In the genomic region with DNA sequence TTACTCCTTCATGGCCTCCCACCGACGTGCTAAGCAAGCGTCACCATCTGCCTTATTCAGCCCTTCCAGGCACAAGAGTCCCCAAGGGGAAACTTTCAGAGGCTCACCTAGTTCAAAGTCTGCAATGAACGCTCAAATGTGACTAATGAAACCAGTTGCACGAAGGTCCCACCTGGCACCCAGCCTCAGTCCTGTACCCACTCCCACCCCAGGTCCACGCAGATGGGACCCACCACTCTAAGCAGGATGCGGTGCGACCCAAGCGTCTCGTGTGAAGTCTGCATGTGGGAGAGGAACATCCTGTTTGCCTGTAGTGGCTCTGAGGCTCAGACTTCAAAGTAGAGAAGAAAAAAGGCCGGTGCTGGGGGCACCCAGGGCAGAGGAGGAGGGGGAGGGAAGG, we compare ENCODE assay signal across 9 cellular contexts. TPM values are rescaled to one million over a fixed set of nuclear protein-coding genes. Genes with fewer than 3 reads are reported as not detected.
A peak's percentile ranks its signal among the peaks of the same experiment; 100 is the strongest.
DNase-seq lines count a peak whose midpoint lies in the region; ATAC-seq lines count a peak whose summit lies in the region.
"Had no signal": no experiment of that assay in that cellular context is flagged by ENCODE, and none has a peak within 500 bp of the region (broad histone marks: within the 10 kb centered on the region; RNA-seq: fewer than 3 reads in every experiment).

No MANE protein-coding gene starts in this region.

- in situ Hi-C loops in GM23248 (cut with MboI) = no loop called here

- no peaks in the 10 kb centered on the region for H3K4me1 ChIP-seq in GM23248 (ENCODE audit: insufficient read depth)
- H3K4me1 ChIP-seq: pancreas had no signal

- H2AFZ ChIP-seq in GM23248 = no peak overlapping the region

- no peaks in the 10 kb centered on the region for H3F3A ChIP-seq in GM23248 (ENCODE audit: insufficient read depth)

- H3K4me2 ChIP-seq in GM23248 (ENCODE audit: unreplicated experiment) = no peak overlapping the region

- H3K9ac ChIP-seq in GM23248 = no peak overlapping the region

- no peaks in the 10 kb centered on the region for H3K27me3 ChIP-seq in GM23248 (replicated peaks; ENCODE audit: insufficient read depth)
- H3K27me3 ChIP-seq: pancreas had no signal

- WGBS in GM23248 (ENCODE audit: low coverage in 1 of 2, low lambda C conversion rate in 2 of 2, missing lambda C conversion rate in 2 of 2), 2 experiments = 95 to 96% methylated on average over 11 of the region's 11 CpGs

- no peaks in the 10 kb centered on the region for H3K79me2 ChIP-seq in GM23248 (ENCODE audit: insufficient read depth)

- peak; percentile 68 to 86 for DNase-seq in activated CD4-positive, alpha-beta T cell treated with anti-CD3 and anti-CD28 coated beads for 4 hours
- peak; percentile 55 for DNase-seq in stimulated activated CD8-positive, alpha-beta memory T cell treated with anti-CD3 and anti-CD28 coated beads, Interleukin-7, amount 100 ng/mL, for 24 hours (ENCODE audit: low read depth)
- DNase-seq in GM23248 = no peak
- no peak for DNase-seq in H4 (ENCODE audit: low spot score)
- DNase-seq in DMS53 (lab: John Stamatoyannopoulos, UW) = no peak
- DNase-seq: pancreas had no signal

- no peaks in the 10 kb centered on the region for H4K20me1 ChIP-seq in GM23248 (ENCODE audit: insufficient read depth)

- no peak overlapping the region for H3K27ac ChIP-seq in GM23248
- H3K27ac ChIP-seq: pancreas had no signal

- H3K36me3 ChIP-seq in GM23248 (ENCODE audit: low read depth) = no peaks in the 10 kb centered on the region
- H3K36me3 ChIP-seq: pancreas had no signal

- no peaks in the 10 kb centered on the region for H3K9me3 ChIP-seq in GM23248 (ENCODE audit: low read depth)
- H3K9me3 ChIP-seq: pancreas had no signal

- H3K4me3 ChIP-seq in GM23248 = no peak overlapping the region
- H3K4me3 ChIP-seq: pancreas had no signal

- H3K9me2 ChIP-seq in GM23248 (ENCODE audit: insufficient read depth) = no peaks in the 10 kb centered on the region

- ATAC-seq in HG02678 (IDR thresholded peaks at IDR 0.05; ENCODE audit: unreplicated experiment) (peak; percentile 73), esophagus mucosa (peak; percentile 41), GM18873 (IDR thresholded peaks at IDR 0.05; ENCODE audit: low FRiP score, unreplicated experiment) (no peak)

RNA-seq across cellular contexts. Expression of gene RGS10, which starts 40.3 kb away (rescaled TPM):
- 33.9 TPM for total RNA-seq in esophagus mucosa
- 26.9 and 27.8 TPM in 2 replicates for total RNA-seq in GM23248 (2014; rRNA removed; shearing (Covaris generic))
- 38.7 and 40.3 TPM in 2 replicates for polyA plus RNA-seq in GM23248 (2016; fragmentation: Nextera tagmentation; extraction: Ambion mirVana)
- 28.7 and 36.2 TPM in 2 replicates for total RNA-seq in H4 (2014; rRNA removed; shearing (Covaris generic))

Comparison
In these comparisons a context has a peak if more than half of its experiments do, and no peak if none do; other contexts are left out.
1. DNase-seq: peak in activated CD4-positive, alpha-beta T cell treated with anti-CD3 and anti-CD28 coated beads for 4 hours (2 of 2) and stimulated activated CD8-positive, alpha-beta memory T cell treated with anti-CD3 and anti-CD28 coated beads, Interleukin-7, amount 100 ng/mL, for 24 hours (single experiment); none in GM23248 (single experiment), H4 (single experiment) and DMS53 (single experiment).